In the genomic region with DNA sequence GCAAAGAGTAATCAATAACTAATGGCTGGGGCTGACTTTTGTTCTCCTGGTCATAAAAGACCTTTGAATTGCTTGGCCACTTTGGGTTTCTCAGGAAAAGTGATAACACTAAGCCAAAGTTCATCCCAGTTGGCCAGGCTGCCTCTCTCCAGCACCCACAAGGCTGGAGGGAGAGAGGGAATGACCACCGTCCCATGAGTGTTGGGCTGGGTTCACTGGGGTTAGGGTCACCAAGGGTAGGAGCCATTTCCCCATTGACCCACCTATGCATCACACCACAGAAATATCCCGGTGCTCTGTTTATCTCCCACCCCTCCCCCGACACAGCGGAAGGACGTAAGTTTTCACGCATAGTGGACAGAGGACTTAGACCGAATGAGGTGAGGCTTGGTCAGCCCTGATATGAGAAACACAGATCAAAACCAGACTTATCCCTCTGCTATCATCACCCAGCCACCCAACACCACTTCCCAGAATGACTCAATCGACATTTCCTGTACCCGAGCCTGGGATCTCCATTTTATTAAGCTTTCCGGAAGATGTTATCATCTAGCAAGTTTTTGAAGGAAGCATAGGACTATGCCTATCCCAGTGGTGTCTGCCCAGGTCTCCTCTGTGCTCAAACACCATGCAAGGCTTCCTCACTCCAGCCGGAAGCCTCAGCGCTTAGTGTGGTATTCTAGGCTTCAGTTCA, we compare ENCODE assay signal across 14 cellular contexts.
"Had no signal": no experiment of that assay in that cellular context is flagged by ENCODE, and none has a peak within 500 bp of the region (broad histone marks: within the 10 kb centered on the region; RNA-seq: fewer than 3 reads in every experiment).

No MANE protein-coding gene starts in this region.

- H3K4me1 Mint-ChIP-seq: activated CD4-positive, alpha-beta memory T cell treated with anti-CD3 and anti-CD28 coated beads, Interleukin-2, amount 10 ng/mL, durations not matched to agents 7 days and 5 days; activated CD4-positive, alpha-beta T cell treated with anti-CD3 and anti-CD28 coated beads for 36 hours; nephron progenitor cell; stimulated activated naive CD8-positive, alpha-beta T cell treated with anti-CD3 and anti-CD28 coated beads, Interleukin-15, amount 100 ng/mL, for 72 hours had no signal

- H3K27ac ChIP-seq: uterus, VCaP had no signal

- H3K4me3 ChIP-seq: uterus had no signal

- H3K27me3 ChIP-seq: uterus had no signal

- H3K36me3 ChIP-seq: uterus had no signal

- ATAC-seq: activated CD4-positive, alpha-beta T cell treated with anti-CD3 and anti-CD28 coated beads for 36 hours; stimulated activated naive CD8-positive, alpha-beta T cell treated with anti-CD3 and anti-CD28 coated beads, Interleukin-15, amount 100 ng/mL, for 72 hours had no signal

- H3K4me3 Mint-ChIP-seq: activated CD4-positive, alpha-beta memory T cell treated with anti-CD3 and anti-CD28 coated beads, Interleukin-2, amount 10 ng/mL, durations not matched to agents 7 days and 5 days; activated CD4-positive, alpha-beta T cell treated with anti-CD3 and anti-CD28 coated beads for 36 hours; activated naive CD4-positive, alpha-beta T cell treated with anti-CD3 and anti-CD28 coated beads for 36 hours; activated T-helper 1 cell treated with anti-CD3 and anti-CD28 coated beads, Interleukin-12 subunit alpha, Interleukin-12 subunit beta, Interleukin-2, Interleukin-4 antibody, amounts not matched to agents 30 ng/mL and 10 ng/mL and 1 ng/mL, durations not matched to agents 14 hours and 24 hours and 36 hours; nephron progenitor cell; stimulated activated naive CD8-positive, alpha-beta T cell treated with anti-CD3 and anti-CD28 coated beads, Interleukin-15, amount 100 ng/mL, for 72 hours had no signal

- H3K4me1 ChIP-seq: uterus had no signal

- H3K27ac Mint-ChIP-seq: activated CD4-positive, alpha-beta memory T cell treated with anti-CD3 and anti-CD28 coated beads, Interleukin-2, amount 10 ng/mL, durations not matched to agents 7 days and 5 days; activated CD4-positive, alpha-beta T cell treated with anti-CD3 and anti-CD28 coated beads for 36 hours; activated naive CD4-positive, alpha-beta T cell treated with anti-CD3 and anti-CD28 coated beads for 36 hours; activated T-helper 1 cell treated with anti-CD3 and anti-CD28 coated beads, Interleukin-12 subunit alpha, Interleukin-12 subunit beta, Interleukin-2, Interleukin-4 antibody, amounts not matched to agents 30 ng/mL and 10 ng/mL and 1 ng/mL, durations not matched to agents 14 hours and 24 hours and 36 hours; nephron progenitor cell; stimulated activated naive CD8-positive, alpha-beta T cell treated with anti-CD3 and anti-CD28 coated beads, Interleukin-15, amount 100 ng/mL, for 72 hours had no signal

- DNase-seq: activated CD4-positive, alpha-beta memory T cell treated with anti-CD3 and anti-CD28 coated beads, Interleukin-2, amount 10 ng/mL, durations not matched to agents 7 days and 5 days; activated CD4-positive, alpha-beta T cell treated with anti-CD3 and anti-CD28 coated beads for 36 hours; activated naive CD4-positive, alpha-beta T cell treated with anti-CD3 and anti-CD28 coated beads for 36 hours; effector CD8-positive, alpha-beta T cell; hypothalamus; kidney glomerular epithelial cell; mammary epithelial cell; nephron progenitor cell; stimulated activated CD4-positive, alpha-beta T cell treated with anti-CD3 and anti-CD28 coated beads, Interleukin-4, amount 100 ng/mL, for 1 hour; stimulated activated CD8-positive, alpha-beta memory T cell treated with anti-CD3 and anti-CD28 coated beads, Interleukin-4, amount 100 ng/mL, for 48 hours; stimulated activated naive CD8-positive, alpha-beta T cell treated with anti-CD3 and anti-CD28 coated beads, Interleukin-15, amount 100 ng/mL, for 72 hours; uterus had no signal

- H3K9me3 ChIP-seq: uterus had no signal

- H3K9me3 Mint-ChIP-seq: activated CD4-positive, alpha-beta memory T cell treated with anti-CD3 and anti-CD28 coated beads, Interleukin-2, amount 10 ng/mL, durations not matched to agents 7 days and 5 days; activated naive CD4-positive, alpha-beta T cell treated with anti-CD3 and anti-CD28 coated beads for 36 hours; activated T-helper 1 cell treated with anti-CD3 and anti-CD28 coated beads, Interleukin-12 subunit alpha, Interleukin-12 subunit beta, Interleukin-2, Interleukin-4 antibody, amounts not matched to agents 30 ng/mL and 10 ng/mL and 1 ng/mL, durations not matched to agents 14 hours and 24 hours and 36 hours; nephron progenitor cell had no signal
